8 cellular contexts compared by ENCODE assay signal in the genomic region with DNA sequence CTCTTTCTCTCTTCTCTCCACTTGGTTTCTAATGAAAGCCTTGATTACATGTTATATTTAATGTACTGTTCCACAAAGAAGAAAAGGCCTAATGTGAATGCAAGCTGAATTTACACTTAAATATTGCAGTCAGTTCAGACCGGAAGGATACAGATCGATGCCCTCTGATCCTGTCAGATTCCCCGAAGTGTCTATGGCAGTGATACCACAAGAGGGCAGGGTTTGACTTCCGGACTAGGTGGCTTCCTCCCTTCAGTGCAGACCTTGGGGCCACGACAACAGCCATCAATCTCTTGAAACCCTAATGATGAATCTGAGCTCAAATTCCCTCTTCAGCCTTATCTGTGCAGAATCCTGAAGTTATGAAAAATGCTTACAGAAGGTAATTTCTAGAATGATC. TPM values are rescaled to one million over a fixed set of nuclear protein-coding genes. Genes with fewer than 3 reads are reported as not detected.
DNase-seq lines count a peak whose midpoint lies in the region; ATAC-seq and TF ChIP-seq lines count a peak whose summit lies in the region.

No MANE protein-coding gene starts in this region.

- POLR2A ChIA-PET in RWPE1 (lab: Yijun Ruan, JAX; ENCODE audit: low non-redundant PET): no interaction called here

- H3K4me1 Mint-ChIP-seq in activated CD8-positive, alpha-beta memory T cell treated with anti-CD3 and anti-CD28 coated beads, Interleukin-2, amount 10 ng/mL, durations not matched to agents 7 days and 5 days: peaks cover 4% of the 10 kb centered on the region
- peaks cover 4% of the 10 kb centered on the region for H3K4me1 Mint-ChIP-seq in progenitor cell of endocrine pancreas (ENCODE audit: low read depth)

- H3K4me3 Mint-ChIP-seq in activated CD8-positive, alpha-beta memory T cell treated with anti-CD3 and anti-CD28 coated beads, Interleukin-2, amount 10 ng/mL, durations not matched to agents 7 days and 5 days: no peak overlapping the region
- H3K4me3 Mint-ChIP-seq in progenitor cell of endocrine pancreas (ENCODE audit: low read depth): no peak overlapping the region

- no peaks in the 10 kb centered on the region for H3K36me3 Mint-ChIP-seq in activated CD8-positive, alpha-beta memory T cell treated with anti-CD3 and anti-CD28 coated beads, Interleukin-2, amount 10 ng/mL, durations not matched to agents 7 days and 5 days
- H3K36me3 Mint-ChIP-seq in progenitor cell of endocrine pancreas (ENCODE audit: insufficient read depth): no peaks in the 10 kb centered on the region

- DNase-seq in activated CD8-positive, alpha-beta memory T cell treated with anti-CD3 and anti-CD28 coated beads, Interleukin-2, amount 10 ng/mL, durations not matched to agents 7 days and 5 days: peak; percentile 43
- no peak for DNase-seq in activated CD8-positive, alpha-beta memory T cell treated with anti-CD3 and anti-CD28 coated beads, Interleukin-2, amount 50 U/mL, for 48 hours
- DNase-seq in H7 (peak; percentile 50), RWPE1 (ENCODE audit: low spot score) (peak; percentile 5), fibroblast of mammary gland (ENCODE audit: low read depth) (peak; percentile 52), progenitor cell of endocrine pancreas (ENCODE audit: low spot score, unreplicated experiment) (no peak), prostate gland (ENCODE audit: low spot score) (no peak)

- H3K9me3 Mint-ChIP-seq in activated CD8-positive, alpha-beta memory T cell treated with anti-CD3 and anti-CD28 coated beads, Interleukin-2, amount 10 ng/mL, durations not matched to agents 7 days and 5 days (ENCODE audit: low read depth): no peaks in the 10 kb centered on the region
- H3K9me3 Mint-ChIP-seq in progenitor cell of endocrine pancreas (ENCODE audit: low read depth): no peaks in the 10 kb centered on the region

- 65% methylated on average over 5 of the region's 5 CpGs for WGBS in prostate gland

- H3K4me3 ChIP-seq in H7 (ENCODE audit: insufficient read depth, low read depth, low read length) (no peak overlapping the region), fibroblast of mammary gland (ENCODE audit: control insufficient read depth, low read depth, low read length) (no peak overlapping the region), prostate gland (no peak overlapping the region)

- intact Hi-C loops in prostate gland (cut with DNase I): no loop called here

- H3K27me3 ChIP-seq in H7 (ENCODE audit: control insufficient read depth, insufficient read depth, low read length): no peaks in the 10 kb centered on the region
- H3K27me3 ChIP-seq in prostate gland (replicated peaks; ENCODE audit: insufficient read depth): no peaks in the 10 kb centered on the region

- CTCF ChIA-PET in activated CD8-positive, alpha-beta memory T cell treated with anti-CD3 and anti-CD28 coated beads, Interleukin-2, amount 10 ng/mL, durations not matched to agents 7 days and 5 days (lab: Charles Lee): interaction anchor here (0.8 to 1.1 kb wide), 2 partner anchors 134 to 216 kb away, joined by 4 read pairs; no protein-coding TSS in a partner anchor
- CTCF ChIA-PET in RWPE1 (lab: Yijun Ruan, JAX): interaction anchor here (0.6 to 0.8 kb wide), 5 partner anchors 14 to 337 kb away, joined by 3 to 6 read pairs (median 4); no protein-coding TSS in a partner anchor

- H3K9me3 ChIP-seq in prostate gland: no peaks in the 10 kb centered on the region

- no peaks in the 10 kb centered on the region for H3K4me1 ChIP-seq in prostate gland (replicated peaks)

- peak; percentile 76 for TF ChIP-seq CTCF in LNCAP (IDR thresholded peaks at IDR 0.05)
- no peak; the same call in 1 of the 2 replicates for TF ChIP-seq CTCF in RWPE1 (conservative IDR thresholded peaks at IDR 0.05; ENCODE audit: low read depth)
- peak; percentile 64 for TF ChIP-seq CTCF in fibroblast of mammary gland (conservative IDR thresholded peaks at IDR 0.05; ENCODE audit: control insufficient read depth, insufficient read depth, low read depth, low read length)
- TF ChIP-seq CTCF in progenitor cell of endocrine pancreas (IDR thresholded peaks at IDR 0.05; ENCODE audit: unreplicated experiment): peak; percentile 45
- TF ChIP-seq CTCF in prostate gland (IDR thresholded peaks at IDR 0.05): no peak

- TF ChIP-seq POLR2A in prostate gland (IDR thresholded peaks at IDR 0.05): no peak

- H3K27ac ChIP-seq in RWPE1 (no peak overlapping the region), prostate gland (no peak overlapping the region)

- ATAC-seq in activated CD8-positive, alpha-beta memory T cell treated with anti-CD3 and anti-CD28 coated beads, Interleukin-2, amount 10 ng/mL, durations not matched to agents 7 days and 5 days: no peak

- H3K27me3 Mint-ChIP-seq in activated CD8-positive, alpha-beta memory T cell treated with anti-CD3 and anti-CD28 coated beads, Interleukin-2, amount 10 ng/mL, durations not matched to agents 7 days and 5 days: no peaks in the 10 kb centered on the region
- H3K27me3 Mint-ChIP-seq in progenitor cell of endocrine pancreas: no peaks in the 10 kb centered on the region

- no peak overlapping the region for H3K27ac Mint-ChIP-seq in activated CD8-positive, alpha-beta memory T cell treated with anti-CD3 and anti-CD28 coated beads, Interleukin-2, amount 10 ng/mL, durations not matched to agents 7 days and 5 days
- no peak overlapping the region for H3K27ac Mint-ChIP-seq in progenitor cell of endocrine pancreas

- H3K36me3 ChIP-seq in H7 (replicated peaks; ENCODE audit: control insufficient read depth, insufficient read depth, low read length) (no peaks in the 10 kb centered on the region), prostate gland (no peaks in the 10 kb centered on the region)

RNA-seq across cellular contexts. Expression of gene AGTR1, which starts 29.5 kb away (rescaled TPM):
- not detected for total RNA-seq in activated CD8-positive, alpha-beta memory T cell treated with anti-CD3 and anti-CD28 coated beads, Interleukin-2, amount 10 ng/mL, durations not matched to agents 7 days and 5 days
- total RNA-seq in H7 (2014; rRNA removed; shearing (Covaris generic)): 0.03 and 0.30 TPM in 2 replicates
- total RNA-seq in progenitor cell of endocrine pancreas (7.7 and 8.2 TPM in 2 replicates), prostate gland (10 to 100 TPM in 1 of 2 donors, 1 to 10 TPM in 1; 3.3 to 13.0 TPM)

Comparison
In these comparisons a context has a peak if more than half of its experiments do, and no peak if none do; other contexts are left out.
1. DNase-seq: peak in activated CD8-positive, alpha-beta memory T cell treated with anti-CD3 and anti-CD28 coated beads, Interleukin-2, amount 10 ng/mL, durations not matched to agents 7 days and 5 days (single experiment), H7 (single experiment), RWPE1 (single experiment) and fibroblast of mammary gland (single experiment); none in activated CD8-positive, alpha-beta memory T cell treated with anti-CD3 and anti-CD28 coated beads, Interleukin-2, amount 50 U/mL, for 48 hours (single experiment), progenitor cell of endocrine pancreas (single experiment) and prostate gland (single experiment).
2. CTCF ChIP-seq: peak in LNCAP (single experiment), fibroblast of mammary gland (single experiment) and progenitor cell of endocrine pancreas (single experiment); none in RWPE1 (single experiment) and prostate gland (0 of 4).